Comparison of ENCODE assay signal across 11 cellular contexts in the genomic region with DNA sequence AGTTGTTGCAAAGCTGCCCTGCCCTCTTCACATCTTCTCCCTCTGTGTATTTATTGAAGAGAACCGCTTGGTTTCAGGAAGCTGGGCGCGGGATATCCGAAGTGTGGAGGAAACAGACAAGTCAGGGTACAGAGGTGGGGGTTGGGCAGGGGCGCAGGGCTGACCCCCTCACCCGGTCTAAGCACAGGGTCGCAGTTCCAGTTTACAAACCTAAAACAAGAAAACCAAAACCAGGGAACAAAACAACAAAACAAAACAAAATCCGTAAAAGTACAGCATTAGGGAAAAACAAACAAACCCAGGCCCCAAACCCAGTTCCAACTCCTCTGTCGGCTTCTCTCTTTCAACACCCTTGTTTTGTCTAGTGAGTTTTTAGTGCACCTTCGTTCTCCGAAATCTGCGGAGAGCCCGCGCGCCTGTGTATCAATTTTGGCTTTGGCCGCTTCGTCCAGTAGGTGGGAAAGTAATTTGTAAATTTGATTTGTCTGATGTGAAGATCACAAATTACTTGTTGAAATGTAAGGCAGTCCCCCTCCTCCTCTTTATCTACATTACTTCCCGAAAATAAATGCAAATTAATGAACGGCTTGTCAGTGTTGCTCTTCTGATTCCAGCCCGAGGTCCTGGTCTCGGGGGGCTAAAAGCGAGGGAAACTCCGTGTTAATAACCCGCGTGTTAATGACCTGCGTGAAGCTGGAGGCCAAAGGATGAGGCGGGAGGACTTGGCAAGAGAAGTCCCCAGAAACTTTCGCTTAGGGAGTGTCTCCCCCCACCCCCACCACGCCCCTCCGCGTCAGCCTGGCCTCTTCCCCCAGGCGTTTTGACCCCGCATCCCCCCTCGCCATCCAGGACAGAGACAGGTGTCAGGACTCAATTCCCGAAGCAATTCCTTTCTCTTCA. TPM values are rescaled to one million over a fixed set of nuclear protein-coding genes. Genes with fewer than 3 reads are reported as not detected.
DNase-seq lines count a peak whose midpoint lies in the region; ATAC-seq and TF ChIP-seq lines count a peak whose summit lies in the region.
"Had no signal": no experiment of that assay in that cellular context is flagged by ENCODE, and none has a peak within 500 bp of the region (broad histone marks: within the 10 kb centered on the region; RNA-seq: fewer than 3 reads in every experiment).

No MANE protein-coding gene starts in this region.

- intact Hi-C loops in activated B cell treated with CpG ODN at 0.5 μM for 24 hours (cut with micrococcal nuclease) = loop anchor here (1.0 to 5.0 kb wide), 2 partner anchors 7 to 530 kb away; a partner anchor contains a TSS

- H3K4me1 ChIP-seq in iPS-20b (ENCODE audit: insufficient read depth, low read length) = peaks cover 21% of the 10 kb centered on the region
- peaks cover 27 to 51% of the 10 kb centered on the region in 2 donors for H3K4me1 ChIP-seq in thoracic aorta (ENCODE audit: control insufficient read depth in 1 of 2, low read depth in 2 of 2)

- H3K27ac ChIP-seq in iPS-20b (ENCODE audit: low read length) = no peak overlapping the region
- peak overlapping the region in 1 of 2 donors; percentile 17 for H3K27ac ChIP-seq in thoracic aorta
- no peak overlapping the region for H3K27ac ChIP-seq in RWPE1
- H3K27ac ChIP-seq: BLaER1 treated with 17β-estradiol and CSF1 and Interleukin-3, amounts not matched to agents 10 nM and 100 nM; vagina had no signal

- peaks cover 4% of the 10 kb centered on the region for H3K36me3 Mint-ChIP-seq in activated B cell treated with CpG ODN at 0.5 μM for 24 hours (ENCODE audit: low read depth)

- CTCF ChIA-PET in activated B cell treated with CpG ODN at 0.5 μM for 24 hours (lab: Charles Lee) (no interaction called here), RWPE1 (lab: Yijun Ruan, JAX) (interaction anchor here (0.8 kb wide), 1 partner anchor 1134 kb away, joined by 4 read pairs; no protein-coding TSS in a partner anchor)

- H3K27me3 Mint-ChIP-seq in activated B cell treated with CpG ODN at 0.5 μM for 24 hours = peaks cover 72% of the 10 kb centered on the region

- peak overlapping the region; percentile 50 for H3K27ac Mint-ChIP-seq in activated B cell treated with CpG ODN at 0.5 μM for 24 hours

- H3K9me3 Mint-ChIP-seq in activated B cell treated with CpG ODN at 0.5 μM for 24 hours = peaks cover 2% of the 10 kb centered on the region

- no peak for TF ChIP-seq CTCF in activated B cell treated with CpG ODN at 0.5 μM for 24 hours (IDR thresholded peaks at IDR 0.05)
- TF ChIP-seq CTCF in thoracic aorta (IDR thresholded peaks at IDR 0.05) = no peak
- TF ChIP-seq CTCF in RWPE1 (conservative IDR thresholded peaks at IDR 0.05; ENCODE audit: low read depth) = no peak

- H3K36me3 ChIP-seq in iPS-20b (ENCODE audit: insufficient read depth, low read depth, low read length) = no peaks in the 10 kb centered on the region
- H3K36me3 ChIP-seq in thoracic aorta = no peaks in the 10 kb centered on the region
- H3K36me3 ChIP-seq: BLaER1 treated with 17β-estradiol and CSF1 and Interleukin-3, amounts not matched to agents 10 nM and 100 nM; vagina had no signal

- H3K27me3 ChIP-seq in iPS-20b (ENCODE audit: insufficient read depth, low read length) = peaks cover 100% of the 10 kb centered on the region
- peaks cover 60% of the 10 kb centered on the region for H3K27me3 ChIP-seq in thoracic aorta (replicated peaks; ENCODE audit: insufficient read depth)

- H3K4me3 ChIP-seq in iPS-20b (ENCODE audit: low read length) (peak overlapping the region; percentile 61; the same call in 1 of the 2 replicates), thoracic aorta (peak overlapping the region; percentile 54)

- H3K9me3 ChIP-seq in iPS-20b (ENCODE audit: insufficient read depth, low read depth, low read length) (peaks cover 14% of the 10 kb centered on the region), thoracic aorta (no peaks in the 10 kb centered on the region)
- H3K9me3 ChIP-seq: vagina had no signal

- POLR2A ChIA-PET in activated B cell treated with CpG ODN at 0.5 μM for 24 hours (lab: Charles Lee) (no interaction called here), RWPE1 (lab: Yijun Ruan, JAX; ENCODE audit: low non-redundant PET) (interaction anchor here (0.7 kb wide), 1 partner anchor 76 kb away, joined by 3 read pairs; no protein-coding TSS in a partner anchor)

- no peak for ATAC-seq in activated B cell treated with CpG ODN at 0.5 μM for 24 hours (ENCODE audit: low read depth)
- no peak for ATAC-seq in thoracic aorta (ENCODE audit: insufficient number of reproducible peaks, low FRiP score, low read depth)

- H3K4me1 Mint-ChIP-seq in activated B cell treated with CpG ODN at 0.5 μM for 24 hours = peaks cover 64% of the 10 kb centered on the region

- peak overlapping the region; percentile 67 for H3K4me3 Mint-ChIP-seq in activated B cell treated with CpG ODN at 0.5 μM for 24 hours

- no peak overlapping the region for H3K9ac ChIP-seq in iPS-20b (ENCODE audit: low read depth, low read length)
- H3K9ac ChIP-seq: BLaER1 treated with 17β-estradiol and CSF1 and Interleukin-3, amounts not matched to agents 10 nM and 100 nM had no signal

- peak; percentile 8 for DNase-seq in stimulated activated CD4-positive, alpha-beta T cell treated with anti-CD3 and anti-CD28 coated beads, Interleukin-15, amount 100 ng/mL, for 24 hours
- DNase-seq in stimulated activated CD4-positive, alpha-beta T cell treated with anti-CD3 and anti-CD28 coated beads, Interleukin-12 subunit alpha, Interleukin-12 subunit beta, amount 100 ng/mL, for 4 hours = no peak
- DNase-seq in activated B cell treated with CpG ODN at 0.5 μM for 24 hours (no peak), thoracic aorta (ENCODE audit: low spot score) (no peak), RWPE1 (ENCODE audit: low spot score) (no peak), NCI-H2081 treated with DMSO at 0.1 percent for 48 hours (lab: John Stamatoyannopoulos, UW) (no peak), SHP77 treated with DMSO at 0.1 percent for 48 hours (lab: John Stamatoyannopoulos, UW) (no peak)

RNA-seq across cellular contexts. Expression of a gene that starts 6.9 kb away (rescaled TPM):
- not detected in 2 replicates for total RNA-seq in activated B cell treated with CpG ODN at 0.5 μM for 24 hours
- total RNA-seq in thoracic aorta = not detected
- total RNA-seq: mesenteric fat pad, vagina had no signal
